ENCODE assay signal across 12 cellular contexts in the genomic region with DNA sequence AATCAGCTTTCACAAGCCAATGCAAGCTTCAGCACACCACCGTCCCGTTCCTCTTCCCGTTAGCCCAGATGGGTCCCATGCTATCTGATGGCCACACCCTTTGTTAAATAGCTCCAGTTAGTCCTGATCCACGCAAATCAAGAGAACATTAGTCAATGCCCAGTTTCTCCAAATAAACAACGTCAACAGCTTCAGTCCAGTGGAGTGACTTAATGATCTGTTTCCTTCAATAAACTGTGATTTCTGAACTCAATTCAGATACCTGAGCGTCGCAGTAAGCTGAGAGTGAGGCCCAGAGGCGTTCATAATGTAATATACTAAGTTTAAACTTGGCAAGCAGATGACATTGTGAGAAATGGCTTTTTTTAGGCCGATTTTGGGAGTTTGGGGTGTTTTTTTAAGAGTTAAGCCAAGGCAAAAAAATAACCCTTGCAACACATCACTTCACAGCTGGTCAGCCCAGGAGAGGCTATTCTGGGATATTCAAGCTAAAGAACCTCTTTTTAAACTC.
DNase-seq lines count a peak whose midpoint lies in the region; ATAC-seq, FAIRE-seq and TF ChIP-seq lines count a peak whose summit lies in the region.
"Had no signal": no experiment of that assay in that cellular context is flagged by ENCODE, and none has a peak within 500 bp of the region (broad histone marks: within the 10 kb centered on the region; RNA-seq: fewer than 3 reads in every experiment).

No MANE protein-coding gene starts in this region.

- H3K4me1 ChIP-seq in adipocyte (ENCODE audit: control insufficient read depth, insufficient read depth, low read length), result peaks cover 42% of the 10 kb centered on the region
- H3K4me1 ChIP-seq in skeletal muscle tissue (ENCODE audit: control insufficient read depth in 3 of 3, insufficient read depth in 3 of 3, low read length in 3 of 3), result peaks cover 33 to 41% (median 39%) of the 10 kb centered on the region in 3 donors

- H3K9ac ChIP-seq in adipocyte (ENCODE audit: low read length), result peak overlapping the region; percentile 73
- H3K9ac ChIP-seq in skeletal muscle tissue (ENCODE audit: low read depth in 1 of 3, low read length in 3 of 3), result no peak overlapping the region

- no peak for FAIRE-seq in GM12891 (lab: Jason Lieb, UNC)
- FAIRE-seq in RCC 7860 (lab: Jason Lieb, UNC), result no peak

- intact Hi-C loops in left ventricle myocardium superior (cut with micrococcal nuclease), result no loop called here

- POLR2A ChIA-PET in BJ (lab: Charles Lee), result interaction anchor here (1.1 kb wide), 1 partner anchor 107 kb away, joined by 3 read pairs; no protein-coding TSS in a partner anchor

- ATAC-seq in left ventricle myocardium superior, result peak; percentile 61
- ATAC-seq in HG03175 (IDR thresholded peaks at IDR 0.05; ENCODE audit: unreplicated experiment), result no peak

- H3K36me3 ChIP-seq in BJ (ENCODE audit: control insufficient read depth, insufficient read depth, low read length) (no peaks in the 10 kb centered on the region), adipocyte (ENCODE audit: control insufficient read depth, insufficient read depth, low read length, severe bottlenecking) (no peaks in the 10 kb centered on the region), skeletal muscle tissue (ENCODE audit: control insufficient read depth in 3 of 3, insufficient read depth in 3 of 3, low read length in 3 of 3) (no peaks in the 10 kb centered on the region)
- H3K36me3 ChIP-seq: brain microvascular endothelial cell had no signal

- no peak for TF ChIP-seq POLR2A in GM12891 (IDR thresholded peaks at IDR 0.05; ENCODE audit: low read depth, low read length)

- CTCF ChIA-PET in BJ (lab: Yijun Ruan, JAX), result interaction anchor here (0.6 to 1.7 kb wide), 7 partner anchors 13 to 134 kb away, joined by 3 to 4 read pairs (median 3); no protein-coding TSS in a partner anchor

- H3K9me3 ChIP-seq in adipocyte (ENCODE audit: control insufficient read depth, low read length) (peaks cover 4% of the 10 kb centered on the region), skeletal muscle tissue (ENCODE audit: control insufficient read depth in 3 of 3, low read length in 3 of 3) (no peaks in the 10 kb centered on the region)

- H3K27me3 ChIP-seq in BJ (ENCODE audit: control insufficient read depth, insufficient read depth, low read length), result no peaks in the 10 kb centered on the region
- no peaks in the 10 kb centered on the region for H3K27me3 ChIP-seq in adipocyte (replicated peaks; ENCODE audit: control insufficient read depth, insufficient read depth, low read length)
- H3K27me3 ChIP-seq in skeletal muscle tissue (ENCODE audit: control insufficient read depth in 3 of 3, insufficient read depth in 3 of 3, low read length in 3 of 3), result no peaks in the 10 kb centered on the region
- H3K27me3 ChIP-seq: brain microvascular endothelial cell had no signal

- peak; percentile 70 for DNase-seq in BJ (ENCODE audit: low read depth)
- DNase-seq in adipocyte (ENCODE audit: low read depth), result no peak
- DNase-seq in left ventricle myocardium superior, result no peak
- DNase-seq in DMS79 (lab: John Stamatoyannopoulos, UW), result no peak
- DNase-seq in GM12891 (ENCODE audit: insufficient read length, low spot score), result no peak
- no peak for DNase-seq in RCC 7860 (ENCODE audit: low spot score)
- DNase-seq: brain microvascular endothelial cell; NCI-H146; stimulated activated CD4-positive, alpha-beta T cell treated with anti-CD3 and anti-CD28 coated beads, Interleukin-15, amount 100 ng/mL, for 24 hours had no signal

- H3K4me3 ChIP-seq in BJ (ENCODE audit: low read depth, low read length) (no peak overlapping the region), adipocyte (ENCODE audit: low read length) (peak overlapping the region; percentile 20), skeletal muscle tissue (ENCODE audit: low read length in 3 of 3) (no peak overlapping the region)

- H3K27ac ChIP-seq in skeletal muscle tissue (ENCODE audit: low read depth, low read length), result peak overlapping the region; percentile 81
- H3K27ac ChIP-seq: brain microvascular endothelial cell, C4-2B had no signal

- no peak for TF ChIP-seq CTCF in BJ (IDR thresholded peaks at IDR 0.05; ENCODE audit: insufficient read depth, low read depth, low read length)

TF ChIP-seq in GM12891, 5 proteins besides CTCF, POLR2A, EP300 and RAD21:
- TF ChIP-seq TAF1 (IDR thresholded peaks at IDR 0.05; ENCODE audit: low read depth, low read length), result no peak
- TF ChIP-seq POU2F2 (IDR thresholded peaks at IDR 0.05; ENCODE audit: low read depth, low read length), result no peak
- TF ChIP-seq POLR2AphosphoS5 (IDR thresholded peaks at IDR 0.05; ENCODE audit: low read depth, low read length), result no peak
- no peak for TF ChIP-seq PAX5 (IDR thresholded peaks at IDR 0.05; ENCODE audit: insufficient read depth, low read length, severe bottlenecking)
